In genomic region chr13:40665061-40665753, GRCh38 we compare ENCODE assay signal across 8 cellular contexts. TPM values are rescaled to one million over a fixed set of nuclear protein-coding genes. Genes with fewer than 3 reads are reported as not detected.
DNase-seq lines count a peak whose midpoint lies in the region; ATAC-seq and TF ChIP-seq lines count a peak whose summit lies in the region.

No MANE protein-coding gene starts in this region.

- no peaks in the 10 kb centered on the region for H3K27me3 ChIP-seq in left lung

- H3K4me3 ChIP-seq in left lung, result peak overlapping the region; percentile 72 to 93

- ATAC-seq in GM18498 (IDR thresholded peaks at IDR 0.05; ENCODE audit: unreplicated experiment), result peak; percentile 6
- ATAC-seq in HG03025 (IDR thresholded peaks at IDR 0.05; ENCODE audit: low FRiP score, unreplicated experiment), result peak; percentile 13
- peak; percentile 21 for ATAC-seq in left lung

- TF ChIP-seq CTCF in chondrocyte (IDR thresholded peaks at IDR 0.05), result no peak
- TF ChIP-seq CTCF in left lung (IDR thresholded peaks at IDR 0.05), result no peak

- H3K9me3 Mint-ChIP-seq in chondrocyte (ENCODE audit: low read depth), result no peaks in the 10 kb centered on the region

- H3K27ac Mint-ChIP-seq in chondrocyte (ENCODE audit: unreplicated experiment), result peak overlapping the region; percentile 80

- H3K36me3 ChIP-seq in left lung, result no peaks in the 10 kb centered on the region

- H3K36me3 Mint-ChIP-seq in chondrocyte (ENCODE audit: low read depth), result no peaks in the 10 kb centered on the region

- DNase-seq in T-helper 9 cell, result peak; percentile 13
- no peak for DNase-seq in chondrocyte (ENCODE audit: low spot score)
- peak; percentile 56 to 87 for DNase-seq in left lung
- peak; percentile 6 for DNase-seq in stimulated activated CD8-positive, alpha-beta memory T cell treated with anti-CD3 and anti-CD28 coated beads, Interleukin-12 subunit alpha, Interleukin-12 subunit beta, amount 100 ng/mL, for 1 hour (ENCODE audit: low read depth)
- no peak for DNase-seq in NCI-H2081 treated with DMSO at 0.1 percent for 48 hours (lab: John Stamatoyannopoulos, UW)
- DNase-seq in mesenteric fat pad (ENCODE audit: low spot score), result no peak

- H3K4me1 ChIP-seq in left lung, result peaks cover 18 to 48% of the 10 kb centered on the region in 2 donors

- H3K27ac ChIP-seq in left lung, result peak overlapping the region; percentile 92 to 97

- intact Hi-C loops in left lung (cut with DNase I), result no loop called here

- no peaks in the 10 kb centered on the region for H3K9me3 ChIP-seq in left lung

- peak overlapping the region; percentile 93 for H3K4me3 Mint-ChIP-seq in chondrocyte (ENCODE audit: unreplicated experiment)

- H3K27me3 Mint-ChIP-seq in chondrocyte (ENCODE audit: low read depth), result no peaks in the 10 kb centered on the region

- peaks cover 39% of the 10 kb centered on the region for H3K4me1 Mint-ChIP-seq in chondrocyte (ENCODE audit: low read depth)

RNA-seq across cellular contexts. Expression of gene FOXO1, which starts 1.2 kb away (rescaled TPM):
- total RNA-seq in chondrocyte, result 8.9 to 17.7 TPM (median 9.7 TPM) in 3 replicates
- 10 to 100 TPM; 19.3 to 24.0 TPM for total RNA-seq in left lung
- 120 TPM for total RNA-seq in mesenteric fat pad

Comparison
In these comparisons a context has a peak if more than half of its experiments do, and no peak if none do; other contexts are left out.
1. DNase-seq: peak in T-helper 9 cell (single experiment), left lung (2 of 2) and stimulated activated CD8-positive, alpha-beta memory T cell treated with anti-CD3 and anti-CD28 coated beads, Interleukin-12 subunit alpha, Interleukin-12 subunit beta, amount 100 ng/mL, for 1 hour (single experiment); none in chondrocyte (single experiment), NCI-H2081 treated with DMSO at 0.1 percent for 48 hours (single experiment) and mesenteric fat pad (single experiment).
2. Peak in every context shown above with its lines, with median percentiles within 50 percentile points of each other: ATAC-seq.